Comparison of ENCODE assay signal across 21 cellular contexts in genomic region chr16:85187447-85187846, GRCh38.
DNase-seq lines count a peak whose midpoint lies in the region; ATAC-seq and TF ChIP-seq lines count a peak whose summit lies in the region.
"Had no signal": no experiment of that assay in that cellular context is flagged by ENCODE, and none has a peak within 500 bp of the region (broad histone marks: within the 10 kb centered on the region; RNA-seq: fewer than 3 reads in every experiment).

No MANE protein-coding gene starts in this region.

- peaks cover 0 to 14% (median 0%) of the 10 kb centered on the region in 3 donors for H3K9me3 ChIP-seq in adrenal gland (replicated peaks in 1 of 3)
- no peaks in the 10 kb centered on the region for H3K9me3 ChIP-seq in hepatocyte (ENCODE audit: low read depth)
- peaks cover 6% of the 10 kb centered on the region for H3K9me3 ChIP-seq in suprapubic skin

- no peaks in the 10 kb centered on the region for H3K9me2 ChIP-seq in hepatocyte (replicated peaks; ENCODE audit: insufficient read depth)

- WGBS in adrenal gland, 4 donors: 78 to 87% (median 83%) methylated on average over 7 to 13 of the region's 13 CpGs
- 75% methylated on average over 13 of the region's 13 CpGs for WGBS in hepatocyte (ENCODE audit: low lambda C conversion rate, missing lambda C conversion rate)
- WGBS in suprapubic skin: 84% methylated on average over 11 of the region's 13 CpGs

- H3K4me3 Mint-ChIP-seq in progenitor cell of endocrine pancreas (ENCODE audit: low read depth): no peak overlapping the region
- H3K4me3 Mint-ChIP-seq: CD8-positive, alpha-beta memory T cell; central memory CD8-positive, alpha-beta T cell; immature natural killer cell; naive thymus-derived CD8-positive, alpha-beta T cell; T-cell had no signal

- TF ChIP-seq EP300 in suprapubic skin (IDR thresholded peaks at IDR 0.05): no peak

- H3K4me1 Mint-ChIP-seq in progenitor cell of endocrine pancreas (ENCODE audit: low read depth): no peaks in the 10 kb centered on the region
- H3K4me1 Mint-ChIP-seq: CD8-positive, alpha-beta memory T cell; central memory CD8-positive, alpha-beta T cell; immature natural killer cell; T-cell had no signal

- peaks cover 71% of the 10 kb centered on the region for H3K79me2 ChIP-seq in hepatocyte

- ATAC-seq in GM21390 (IDR thresholded peaks at IDR 0.05; ENCODE audit: unreplicated experiment): no peak
- ATAC-seq: naive thymus-derived CD8-positive, alpha-beta T cell; T-cell had no signal

- H3K27me3 Mint-ChIP-seq in progenitor cell of endocrine pancreas: no peaks in the 10 kb centered on the region

- in situ Hi-C loops in GM13977 (cut with MboI; ENCODE audit: low pct_unique_long_range_greater_than_20kb, low sequenced_read_pairs, unreplicated experiment): no loop called here

- TF ChIP-seq POLR2A in adrenal gland (IDR thresholded peaks at IDR 0.05) (no peak), suprapubic skin (IDR thresholded peaks at IDR 0.05) (no peak)

- intact Hi-C loops in adrenal gland (cut with DNase I): no loop called here

- no peak overlapping the region for H3K27ac Mint-ChIP-seq in progenitor cell of endocrine pancreas
- H3K27ac Mint-ChIP-seq: immature natural killer cell; naive thymus-derived CD8-positive, alpha-beta T cell; T-cell had no signal

- H4K20me1 ChIP-seq in hepatocyte (ENCODE audit: insufficient read depth, poor library complexity, severe bottlenecking): no peaks in the 10 kb centered on the region

- H3K4me2 ChIP-seq in hepatocyte: no peak overlapping the region

- peaks cover 19% of the 10 kb centered on the region for H3K36me3 Mint-ChIP-seq in progenitor cell of endocrine pancreas (ENCODE audit: insufficient read depth)
- H3K36me3 Mint-ChIP-seq: T-cell had no signal

- H3K27ac ChIP-seq in adrenal gland (peak overlapping the region; percentile 37 to 86 (median 63)), hepatocyte (peak overlapping the region; percentile 59), suprapubic skin (no peak overlapping the region)

- peaks cover 15% of the 10 kb centered on the region for H3K9me3 Mint-ChIP-seq in progenitor cell of endocrine pancreas (ENCODE audit: low read depth)

- no peak overlapping the region for H3K4me3 ChIP-seq in adrenal gland
- H3K4me3 ChIP-seq in hepatocyte: no peak overlapping the region
- H3K4me3 ChIP-seq in suprapubic skin: no peak overlapping the region

- DNase-seq in GM13977 (ENCODE audit: low spot score) (no peak), adrenal gland (no peak), hepatocyte (ENCODE audit: low spot score) (no peak), progenitor cell of endocrine pancreas (ENCODE audit: low spot score, unreplicated experiment) (no peak), SHP77 (lab: John Stamatoyannopoulos, UW) (no peak), suprapubic skin (ENCODE audit: low spot score in 2 of 2) (no peak)
- DNase-seq in stimulated activated CD4-positive, alpha-beta T cell treated with anti-CD3 and anti-CD28 coated beads, Interleukin-1b, Interleukin-23, amount 100 ng/mL, for 48 hours: no peak
- DNase-seq: activated CD8-positive, alpha-beta memory T cell treated with anti-CD3 and anti-CD28 coated beads, Interleukin-2, amount 50 U/mL, for 48 hours; activated effector memory CD4-positive, alpha-beta T cell treated with anti-CD3 and anti-CD28 coated beads, Interleukin-2, amount 50 U/mL, for 16 hours; CD8-positive, alpha-beta memory T cell; DMS53; erythroblast; glutamatergic neuron; GOT3; immature natural killer cell; naive thymus-derived CD8-positive, alpha-beta T cell; NCI-H526; stimulated activated CD4-positive, alpha-beta T cell treated with anti-CD3 and anti-CD28 coated beads, Interleukin-12 subunit alpha, Interleukin-12 subunit beta, amount 100 ng/mL, for 4 hours; T-cell had no signal

- H3K27me3 ChIP-seq in adrenal gland (no peaks in the 10 kb centered on the region), hepatocyte (no peaks in the 10 kb centered on the region), suprapubic skin (no peaks in the 10 kb centered on the region)

- H3K4me1 ChIP-seq in adrenal gland (replicated peaks in 1 of 2) (peaks cover 17 to 27% of the 10 kb centered on the region in 2 donors), hepatocyte (ENCODE audit: insufficient read depth) (peaks cover 12% of the 10 kb centered on the region), suprapubic skin (peaks cover 2% of the 10 kb centered on the region)

- H3K36me3 ChIP-seq in adrenal gland (replicated peaks in 1 of 2) (peaks cover 0 to 5% of the 10 kb centered on the region in 2 donors), hepatocyte (replicated peaks; ENCODE audit: insufficient read depth, low read depth) (no peaks in the 10 kb centered on the region), suprapubic skin (no peaks in the 10 kb centered on the region)

- TF ChIP-seq CTCF in GM13977 (IDR thresholded peaks at IDR 0.05; ENCODE audit: extremely low read depth, insufficient read depth, missing control alignments): peak; percentile 25
- no peak for TF ChIP-seq CTCF in adrenal gland (IDR thresholded peaks at IDR 0.05)
- no peak for TF ChIP-seq CTCF in hepatocyte (IDR thresholded peaks at IDR 0.05; ENCODE audit: poor library complexity)
- TF ChIP-seq CTCF in progenitor cell of endocrine pancreas (IDR thresholded peaks at IDR 0.05; ENCODE audit: unreplicated experiment): peak; percentile 13
- TF ChIP-seq CTCF in suprapubic skin (IDR thresholded peaks at IDR 0.05): no peak

- H2AFZ ChIP-seq in hepatocyte: no peak overlapping the region

Comparison
In these comparisons a context has a peak if more than half of its experiments do, and no peak if none do; other contexts are left out.
1. CTCF ChIP-seq: peak in GM13977 (single experiment) and progenitor cell of endocrine pancreas (single experiment); none in adrenal gland (0 of 6), hepatocyte (single experiment) and suprapubic skin (0 of 2).